Comparison of ENCODE assay signal across 13 cellular contexts in genomic region chr18:48320639-48320945, GRCh38.
"Had no signal": no experiment of that assay in that cellular context is flagged by ENCODE, and none has a peak within 500 bp of the region (broad histone marks: within the 10 kb centered on the region; RNA-seq: fewer than 3 reads in every experiment).

No MANE protein-coding gene starts in this region.

- H3K4me3 ChIP-seq: body of pancreas, left ventricle myocardium inferior, testis had no signal

- H3K36me3 ChIP-seq: left ventricle myocardium inferior had no signal

- H3K9me3 Mint-ChIP-seq: activated naive CD4-positive, alpha-beta T cell treated with anti-CD3 and anti-CD28 coated beads, Interleukin-2, amount 50 U/mL, for 24 hours; central memory CD8-positive, alpha-beta T cell; naive B cell; stimulated activated naive CD8-positive, alpha-beta T cell treated with anti-CD3 and anti-CD28 coated beads, Interleukin-15, amount 100 ng/mL, for 72 hours had no signal

- H3K9me3 ChIP-seq: body of pancreas, left ventricle myocardium inferior, testis had no signal

- H3K27ac ChIP-seq: body of pancreas, left ventricle myocardium inferior, testis had no signal

- ATAC-seq: body of pancreas; stimulated activated naive CD8-positive, alpha-beta T cell treated with anti-CD3 and anti-CD28 coated beads, Interleukin-15, amount 100 ng/mL, for 72 hours had no signal

- H3K36me3 Mint-ChIP-seq: activated naive CD4-positive, alpha-beta T cell treated with anti-CD3 and anti-CD28 coated beads, Interleukin-2, amount 50 U/mL, for 24 hours; naive B cell had no signal

- DNase-seq: activated CD4-positive, CD25-positive, alpha-beta regulatory T cell; body of pancreas; cortex of kidney; effector CD8-positive, alpha-beta T cell; islet precursor cell; left ventricle myocardium inferior; naive B cell; nucleus accumbens; stimulated activated CD4-positive, alpha-beta T cell treated with anti-CD3 and anti-CD28 coated beads, Interleukin-4, amount 100 ng/mL, for 4 hours; stimulated activated naive CD8-positive, alpha-beta T cell treated with anti-CD3 and anti-CD28 coated beads, Interleukin-15, amount 100 ng/mL, for 72 hours; testis had no signal

- H3K4me1 Mint-ChIP-seq: activated naive CD4-positive, alpha-beta T cell treated with anti-CD3 and anti-CD28 coated beads, Interleukin-2, amount 50 U/mL, for 24 hours; central memory CD8-positive, alpha-beta T cell; naive B cell; stimulated activated naive CD8-positive, alpha-beta T cell treated with anti-CD3 and anti-CD28 coated beads, Interleukin-15, amount 100 ng/mL, for 72 hours had no signal

- H3K4me1 ChIP-seq: body of pancreas had no signal

- H3K27me3 ChIP-seq: body of pancreas, testis had no signal

- H3K27ac Mint-ChIP-seq: activated naive CD4-positive, alpha-beta T cell treated with anti-CD3 and anti-CD28 coated beads, Interleukin-2, amount 50 U/mL, for 24 hours; naive B cell had no signal

- H3K4me3 Mint-ChIP-seq: activated naive CD4-positive, alpha-beta T cell treated with anti-CD3 and anti-CD28 coated beads, Interleukin-2, amount 50 U/mL, for 24 hours; central memory CD8-positive, alpha-beta T cell; naive B cell; stimulated activated naive CD8-positive, alpha-beta T cell treated with anti-CD3 and anti-CD28 coated beads, Interleukin-15, amount 100 ng/mL, for 72 hours had no signal
